ENCODE assay signal across 27 cellular contexts in genomic region chr2:10440736-10441135, GRCh38.
"Had no signal": no experiment of that assay in that cellular context is flagged by ENCODE, and none has a peak within 500 bp of the region (broad histone marks: within the 10 kb centered on the region; RNA-seq: fewer than 3 reads in every experiment).

No MANE protein-coding gene starts in this region.

- H3K27ac ChIP-seq: left ventricle myocardium inferior, neural progenitor cell, neutrophil, ovary, skin epidermis, stomach, thyroid gland, transverse colon, upper lobe of right lung had no signal

- H3K9me3 Mint-ChIP-seq: mesothelial cell of epicardium; naive B cell; natural killer cell; nephron progenitor cell; neural progenitor cell; stimulated activated naive B cell treated with anti-CD40 and anti-IgM and Interleukin-4, amounts not matched to agents 10 μg/mL and 1 μg/mL and 100 μg/mL, for 72 hours had no signal

- ATAC-seq: natural killer cell; right cardiac atrium; sciatic nerve; stimulated activated naive B cell treated with anti-CD40 and anti-IgM and Interleukin-4, amounts not matched to agents 10 μg/mL and 1 μg/mL and 100 μg/mL, for 72 hours; stimulated activated naive CD8-positive, alpha-beta T cell treated with anti-CD3 and anti-CD28 coated beads, Interleukin-15, Interleukin-2, amounts not matched to agents 100 U/mL and 50 U/mL, for 24 hours; upper lobe of right lung had no signal

- DNase-seq: islet precursor cell; left ventricle myocardium inferior; mesendoderm; naive B cell; natural killer cell; nephron progenitor cell; occipital lobe; ovary; retina; right cardiac atrium; stimulated activated CD4-positive, alpha-beta T cell treated with anti-CD3 and anti-CD28 coated beads, Interleukin-12 subunit alpha, Interleukin-12 subunit beta, amount 100 ng/mL, for 4 hours; stimulated activated CD4-positive, alpha-beta T cell treated with anti-CD3 and anti-CD28 coated beads, Interleukin-15, amount 100 ng/mL, for 24 hours; stimulated activated CD4-positive, alpha-beta T cell treated with anti-CD3 and anti-CD28 coated beads, Interleukin-2, amount 100 ng/mL, for 24 hours; stimulated activated CD4-positive, alpha-beta T cell treated with anti-CD3 and anti-CD28 coated beads, Interleukin-4, amount 100 ng/mL, for 1 hour; stimulated activated naive B cell treated with anti-CD40 and anti-IgM and Interleukin-4, amounts not matched to agents 10 μg/mL and 1 μg/mL and 100 μg/mL, for 72 hours; stimulated activated naive CD8-positive, alpha-beta T cell treated with anti-CD3 and anti-CD28 coated beads, Interleukin-15, Interleukin-2, amounts not matched to agents 100 U/mL and 50 U/mL, for 24 hours; stomach; testis; thyroid gland; transverse colon; upper lobe of right lung had no signal

- H3K4me3 Mint-ChIP-seq: mesothelial cell of epicardium; natural killer cell; nephron progenitor cell; neural progenitor cell; stimulated activated naive B cell treated with anti-CD40 and anti-IgM and Interleukin-4, amounts not matched to agents 10 μg/mL and 1 μg/mL and 100 μg/mL, for 72 hours had no signal

- H3K27me3 Mint-ChIP-seq: naive B cell; progenitor cell of endocrine pancreas; stimulated activated naive B cell treated with anti-CD40 and anti-IgM and Interleukin-4, amounts not matched to agents 10 μg/mL and 1 μg/mL and 100 μg/mL, for 72 hours had no signal

- H3K27ac Mint-ChIP-seq: mesothelial cell of epicardium; natural killer cell; nephron progenitor cell; neural progenitor cell; progenitor cell of endocrine pancreas; stimulated activated naive B cell treated with anti-CD40 and anti-IgM and Interleukin-4, amounts not matched to agents 10 μg/mL and 1 μg/mL and 100 μg/mL, for 72 hours had no signal
